In the genomic region with DNA sequence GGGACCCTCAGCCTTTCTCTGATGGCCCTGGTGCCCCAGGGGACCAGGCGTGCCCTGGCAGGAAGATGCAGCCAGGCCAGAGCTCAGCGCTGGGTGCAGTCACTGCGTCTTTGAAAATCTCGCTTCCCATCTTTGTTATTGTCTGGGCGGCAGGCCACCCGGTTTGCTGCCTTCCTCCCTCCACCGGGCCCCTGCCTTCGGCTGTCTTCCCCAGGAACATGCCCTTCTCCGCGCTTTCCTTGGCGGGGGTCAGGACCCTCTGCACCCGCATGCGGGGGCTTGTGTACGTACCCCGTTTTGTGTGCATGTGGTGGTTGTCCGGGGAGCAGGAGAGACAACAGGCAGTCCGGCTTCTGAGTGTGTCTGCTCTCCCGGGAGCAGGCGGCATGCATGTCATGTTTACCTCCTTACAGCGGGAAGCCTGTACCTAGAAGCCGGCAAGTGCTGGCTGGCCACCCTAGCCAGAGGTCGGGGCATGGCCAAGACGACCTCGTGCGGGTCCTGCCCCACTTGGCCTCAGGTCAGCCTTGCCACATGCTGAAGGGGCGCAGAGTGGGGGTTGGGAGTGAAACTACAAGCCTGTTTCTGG, we compare ENCODE assay signal across 11 cellular contexts. TPM values are rescaled to one million over a fixed set of nuclear protein-coding genes. Genes with fewer than 3 reads are reported as not detected.
DNase-seq lines count a peak whose midpoint lies in the region; ATAC-seq and TF ChIP-seq lines count a peak whose summit lies in the region.
"Had no signal": no experiment of that assay in that cellular context is flagged by ENCODE, and none has a peak within 500 bp of the region (broad histone marks: within the 10 kb centered on the region; RNA-seq: fewer than 3 reads in every experiment).

No MANE protein-coding gene starts in this region.

- ATAC-seq in GM23338: no peak
- ATAC-seq in left ventricle myocardium superior: peak; percentile 42
- ATAC-seq in gastrocnemius medialis: peak; percentile 6 to 25
- no peak for ATAC-seq in HG03342 (IDR thresholded peaks at IDR 0.05; ENCODE audit: unreplicated experiment)

- in situ Hi-C loops in brain microvascular endothelial cell (cut with HindIII; ENCODE audit: low pct_ligation_motif_present, low sequenced_read_pairs) (no loop called here), gastrocnemius medialis (cut with MboI; ENCODE audit: low sequenced_read_pairs in 4 of 4) (loop anchor here in 1 of 4 donors (25.0 kb wide), 1 partner anchor 286 kb away; no protein-coding TSS in a partner anchor)

- H3K27ac Mint-ChIP-seq in GM23338 (no peak overlapping the region), Calu3 (ENCODE audit: unreplicated experiment) (no peak overlapping the region)
- H3K27ac Mint-ChIP-seq: T-helper 1 cell treated with Interleukin-12 subunit alpha and Interleukin-12 subunit beta and Interleukin-4 antibody, amounts not matched to agents 30 μg/mL and 1 μg/mL, for 36 hours had no signal

- no peak overlapping the region for H2BK12ac ChIP-seq in neuronal stem cell (ENCODE audit: low read length)

- DNase-seq in GM23338 (ENCODE audit: low spot score) (no peak), brain microvascular endothelial cell (no peak), left ventricle myocardium superior (peak; percentile 71), gastrocnemius medialis (no peak), neuronal stem cell (ENCODE audit: low spot score) (no peak), Calu3 (no peak), NCI-H128 (lab: John Stamatoyannopoulos, UW; ENCODE audit: unreplicated experiment) (no peak)

- H3K27me3 ChIP-seq in GM23338 (ENCODE audit: insufficient read depth): no peaks in the 10 kb centered on the region
- H3K27me3 ChIP-seq in brain microvascular endothelial cell (replicated peaks): no peaks in the 10 kb centered on the region
- no peaks in the 10 kb centered on the region for H3K27me3 ChIP-seq in gastrocnemius medialis
- no peaks in the 10 kb centered on the region for H3K27me3 ChIP-seq in neuronal stem cell (ENCODE audit: control insufficient read depth in 3 of 3, insufficient read depth in 3 of 3, low read depth in 1 of 3, low read length in 3 of 3)

- peaks cover 48% of the 10 kb centered on the region for H3K4me1 Mint-ChIP-seq in GM23338
- peaks cover 8% of the 10 kb centered on the region for H3K4me1 Mint-ChIP-seq in Calu3 (ENCODE audit: low read depth, unreplicated experiment)

- H3K36me3 ChIP-seq in GM23338 (ENCODE audit: insufficient read depth) (no peaks in the 10 kb centered on the region), brain microvascular endothelial cell (replicated peaks) (no peaks in the 10 kb centered on the region), gastrocnemius medialis (no peaks in the 10 kb centered on the region), neuronal stem cell (replicated peaks in 1 of 2; ENCODE audit: control insufficient read depth in 2 of 2, insufficient read depth in 2 of 2, low read length in 2 of 2) (peaks cover 1 to 11% of the 10 kb centered on the region in 2 donors)

- no peak overlapping the region for H3K23ac ChIP-seq in neuronal stem cell (ENCODE audit: low read depth, low read length, poor library complexity)

- H3K18ac ChIP-seq in neuronal stem cell (ENCODE audit: low read length): no peak overlapping the region

- H3K4me2 ChIP-seq in GM23338: peak overlapping the region; percentile 94
- H3K4me2 ChIP-seq in neuronal stem cell (ENCODE audit: insufficient read depth, low read length, poor library complexity, severe bottlenecking): no peak overlapping the region

- no peak overlapping the region for H3K4ac ChIP-seq in neuronal stem cell (ENCODE audit: low read length)

- H3K4me3 ChIP-seq in GM23338 (no peak overlapping the region; the same call in 1 of the 2 replicates), brain microvascular endothelial cell (ENCODE audit: low read depth, low read length) (peak overlapping the region; percentile 61), gastrocnemius medialis (peak overlapping the region; percentile 39 to 48 (median 46)), neuronal stem cell (ENCODE audit: low read length in 2 of 2) (no peak overlapping the region)
- H3K4me3 ChIP-seq: lung had no signal

- H3K27ac ChIP-seq in GM23338 (ENCODE audit: low read depth): no peak overlapping the region
- no peak overlapping the region for H3K27ac ChIP-seq in brain microvascular endothelial cell
- H3K27ac ChIP-seq in gastrocnemius medialis: peak overlapping the region; percentile 77 to 88 (median 78)
- no peak overlapping the region for H3K27ac ChIP-seq in neuronal stem cell (replicated peaks; ENCODE audit: low read length)
- H3K27ac ChIP-seq: GM23248 had no signal

- no peak overlapping the region for H2BK120ac ChIP-seq in neuronal stem cell (ENCODE audit: low read depth, low read length)

- peaks cover 21% of the 10 kb centered on the region for H3K79me1 ChIP-seq in neuronal stem cell (ENCODE audit: low read depth, low read length)

- no peak overlapping the region for H2AK5ac ChIP-seq in neuronal stem cell (ENCODE audit: low read depth, low read length)

- no peak overlapping the region for H2BK15ac ChIP-seq in neuronal stem cell (ENCODE audit: low read length)

- no peak for TF ChIP-seq POLR2A in gastrocnemius medialis (IDR thresholded peaks at IDR 0.05)

- BruUV-seq in Calu3 (replicated peaks; lab: Mats Ljungman, UMichigan): no TSS peak

- no peaks in the 10 kb centered on the region for H3K9me2 ChIP-seq in GM23338 (ENCODE audit: insufficient read depth)

- no peak overlapping the region for H2AFZ ChIP-seq in GM23338
- H2AFZ ChIP-seq in neuronal stem cell (ENCODE audit: low read length): no peak overlapping the region
- H2AFZ ChIP-seq: GM23248 had no signal

- H3K36me3 Mint-ChIP-seq in GM23338 (ENCODE audit: low read depth): peaks cover 4% of the 10 kb centered on the region; the same call in 1 of the 3 replicates
- H3K36me3 Mint-ChIP-seq in Calu3 (ENCODE audit: insufficient read depth, unreplicated experiment): peaks cover 17% of the 10 kb centered on the region

- H2BK5ac ChIP-seq in neuronal stem cell (ENCODE audit: low read length): no peak overlapping the region

- WGBS in neuronal stem cell (ENCODE audit: extremely low coverage in 2 of 2, insufficient read length in 2 of 2, insufficient replicate concordance in 1 of 2), 2 donors: no CpG with 5 or more reads among the region's 26 CpGs

- no peak overlapping the region for H3K14ac ChIP-seq in neuronal stem cell (ENCODE audit: low read length)

- H4K8ac ChIP-seq in neuronal stem cell (ENCODE audit: low read depth, low read length): no peak overlapping the region

- peaks cover 51% of the 10 kb centered on the region for H3K79me2 ChIP-seq in GM23338 (replicated peaks; ENCODE audit: insufficient read depth)

- H4K91ac ChIP-seq in neuronal stem cell (ENCODE audit: low read depth, low read length, poor library complexity): no peak overlapping the region

- H3K9ac ChIP-seq in neuronal stem cell (ENCODE audit: low read depth, low read length, poor library complexity): no peak overlapping the region
- H3K9ac ChIP-seq: GM23248 had no signal

- no peaks in the 10 kb centered on the region; the same call in 2 of the 3 replicates for H3K9me3 Mint-ChIP-seq in GM23338
- H3K9me3 Mint-ChIP-seq in Calu3 (ENCODE audit: low read depth, unreplicated experiment): no peaks in the 10 kb centered on the region
- H3K9me3 Mint-ChIP-seq: T-helper 1 cell treated with Interleukin-12 subunit alpha and Interleukin-12 subunit beta and Interleukin-4 antibody, amounts not matched to agents 30 μg/mL and 1 μg/mL, for 36 hours had no signal

- H3K4me3 Mint-ChIP-seq in GM23338 (peak overlapping the region; percentile 75; the same call in 2 of the 3 replicates), Calu3 (ENCODE audit: low read depth, unreplicated experiment) (no peak overlapping the region)
- H3K4me3 Mint-ChIP-seq: T-helper 1 cell treated with Interleukin-12 subunit alpha and Interleukin-12 subunit beta and Interleukin-4 antibody, amounts not matched to agents 30 μg/mL and 1 μg/mL, for 36 hours had no signal

- H3K9me3 ChIP-seq in gastrocnemius medialis (no peaks in the 10 kb centered on the region), neuronal stem cell (replicated peaks in 1 of 2; ENCODE audit: control insufficient read depth in 2 of 2, insufficient read depth in 1 of 2, low read depth in 1 of 2, low read length in 2 of 2) (no peaks in the 10 kb centered on the region)

- H4K20me1 ChIP-seq in GM23338 (replicated peaks; ENCODE audit: insufficient read depth): peaks cover 58% of the 10 kb centered on the region

- peaks cover 27% of the 10 kb centered on the region for H3K4me1 ChIP-seq in GM23338 (ENCODE audit: insufficient read depth)
- peaks cover 34 to 45% of the 10 kb centered on the region in 2 donors for H3K4me1 ChIP-seq in gastrocnemius medialis
- H3K4me1 ChIP-seq in neuronal stem cell (ENCODE audit: control insufficient read depth in 2 of 2, insufficient read depth in 1 of 2, low read depth in 1 of 2, low read length in 2 of 2): peaks cover 13 to 18% of the 10 kb centered on the region in 2 donors

- TF ChIP-seq CTCF in GM23338 (conservative IDR thresholded peaks at IDR 0.05; ENCODE audit: low read depth in 2 of 2) (no peak), brain microvascular endothelial cell (IDR thresholded peaks at IDR 0.05; ENCODE audit: low read depth, low read length, missing control alignments) (no peak), gastrocnemius medialis (IDR thresholded peaks at IDR 0.05 in 4 of 5, conservative IDR thresholded peaks at IDR 0.05 in 1 of 5) (no peak), Calu3 (IDR thresholded peaks at IDR 0.05; ENCODE audit: unreplicated experiment) (no peak)

- H3F3A ChIP-seq in GM23338 (replicated peaks; ENCODE audit: low read depth): no peaks in the 10 kb centered on the region; the same call in 1 of the 2 replicates

- intact Hi-C loops in left ventricle myocardium superior (cut with micrococcal nuclease) (no loop called here), gastrocnemius medialis (cut with DNase I; ENCODE audit: low total_unique reads) (loop anchor here (1.0 to 2.0 kb wide), 2 partner anchors 24 to 291 kb away; no protein-coding TSS in a partner anchor), Calu3 (cut with micrococcal nuclease; ENCODE audit: unreplicated experiment) (loop anchor here (5.0 kb wide), 1 partner anchor 36 kb away; no protein-coding TSS in a partner anchor)

- CTCF ChIA-PET in Calu3 (lab: Charles Lee): interaction anchor here (0.7 to 1.3 kb wide), 5 partner anchors 9 to 238 kb away, joined by 3 to 5 read pairs (median 3); no protein-coding TSS in a partner anchor

- H3K27me3 Mint-ChIP-seq in GM23338 (ENCODE audit: insufficient read depth, low read depth, poor library complexity): peaks cover 5% of the 10 kb centered on the region
- no peaks in the 10 kb centered on the region for H3K27me3 Mint-ChIP-seq in Calu3 (ENCODE audit: unreplicated experiment)

TF ChIP-seq in GM23338, 12 proteins besides CTCF, POLR2A, EP300 and RAD21 (continues in another document):
- TF ChIP-seq ZNF331 (CRISPR knock-in tag; IDR thresholded peaks at IDR 0.05; ENCODE audit: low read depth): no peak
- no peak for TF ChIP-seq EZH2phosphoT487 (IDR thresholded peaks at IDR 0.05; ENCODE audit: unreplicated experiment)
- no peak for TF ChIP-seq EZH2 (IDR thresholded peaks at IDR 0.05; ENCODE audit: low read depth, unreplicated experiment)

RNA-seq across cellular contexts. Expression of a gene that starts 49.5 kb away (rescaled TPM):
- total RNA-seq in GM23338 (2014; rRNA removed; shearing (Covaris generic)): 35.1 and 42.8 TPM in 2 replicates
- 8.9 and 11.4 TPM in 2 replicates for polyA plus RNA-seq in GM23338 (2016; fragmentation: Nextera tagmentation; extraction: Ambion mirVana)
- total RNA-seq in left ventricle myocardium superior: 54.8 TPM
- 10 to 100 TPM; 22.7 to 68.2 (median 37.4) TPM for total RNA-seq in gastrocnemius medialis
- 28.9 TPM for polyA plus RNA-seq in neuronal stem cell (2013, experiment 1 of 2)
- 29.1 TPM for polyA plus RNA-seq in neuronal stem cell (2013, experiment 2 of 2)
- total RNA-seq in Calu3 (2022): 56.3 and 59.0 TPM in 2 replicates

Comparison
In these comparisons a context has a peak if more than half of its experiments do, and no peak if none do; other contexts are left out.
1. ATAC-seq: peak in left ventricle myocardium superior (single experiment) and gastrocnemius medialis (2 of 2); none in GM23338 (single experiment) and HG03342 (single experiment).
2. H3K27ac ChIP-seq: peak in gastrocnemius medialis (4 of 4); none in GM23338 (single experiment), brain microvascular endothelial cell (single experiment) and neuronal stem cell (single experiment).
3. H3K4me3 ChIP-seq: peak in brain microvascular endothelial cell (single experiment) and gastrocnemius medialis (4 of 4); none in GM23338 (single experiment) and neuronal stem cell (0 of 2).